16 cellular contexts compared by ENCODE assay signal in the genomic region with DNA sequence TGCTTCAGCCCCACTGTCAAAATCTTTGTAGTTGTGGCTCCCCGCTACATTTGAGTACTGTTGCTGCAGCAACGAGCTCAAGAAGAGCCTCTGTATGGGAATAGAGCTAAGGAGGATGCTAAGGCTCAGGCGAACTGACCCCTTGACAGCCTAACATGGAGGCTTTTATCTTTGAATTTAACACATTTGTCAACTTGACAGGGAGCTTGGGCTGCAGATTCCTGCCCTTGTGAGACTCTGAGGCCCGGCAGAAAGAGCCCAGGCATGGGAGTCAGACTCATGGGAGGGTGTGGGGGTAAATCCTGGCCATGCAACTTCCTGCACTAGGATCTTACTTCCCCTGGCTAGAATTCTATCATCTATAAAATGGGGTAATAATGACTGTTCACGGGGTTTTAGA.
DNase-seq lines count a peak whose midpoint lies in the region; ATAC-seq and TF ChIP-seq lines count a peak whose summit lies in the region.
"Had no signal": no experiment of that assay in that cellular context is flagged by ENCODE, and none has a peak within 500 bp of the region (broad histone marks: within the 10 kb centered on the region; RNA-seq: fewer than 3 reads in every experiment).

No MANE protein-coding gene starts in this region.

- no CpG with 5 or more reads among the region's 5 CpGs for WGBS in IMR-90 (ENCODE audit: extremely low coverage in 2 of 2, insufficient read length in 1 of 2), 2 experiments
- WGBS in hepatocyte (ENCODE audit: low lambda C conversion rate, missing lambda C conversion rate), result 57% methylated on average over 5 of the region's 5 CpGs
- 34 to 74% methylated on average over 2 to 3 of the region's 5 CpGs for WGBS in mesodermal cell (ENCODE audit: insufficient coverage in 2 of 2), 2 experiments

- H2AFZ ChIP-seq in IMR-90 (replicated peaks; ENCODE audit: low read length, poor library complexity), result peak overlapping the region; percentile 34
- peak overlapping the region; percentile 9 for H2AFZ ChIP-seq in hepatocyte

- peak overlapping the region; percentile 22 for H3K27ac Mint-ChIP-seq in stimulated activated naive B cell treated with anti-CD40 and anti-IgM and Interleukin-4, amounts not matched to agents 10 μg/mL and 1 μg/mL and 100 μg/mL, for 72 hours
- H3K27ac Mint-ChIP-seq: B cell; CD4-positive, alpha-beta T cell; H9 had no signal

- no peak for TF ChIP-seq POLR2A in IMR-90 (IDR thresholded peaks at IDR 0.05; ENCODE audit: low read depth, low read length)

- TF ChIP-seq CTCF in IMR-90 (conservative IDR thresholded peaks at IDR 0.05; ENCODE audit: low read depth, low read length), result no peak
- TF ChIP-seq CTCF in hepatocyte (IDR thresholded peaks at IDR 0.05; ENCODE audit: poor library complexity), result no peak

- H4K5ac ChIP-seq in IMR-90 (ENCODE audit: low read depth, low read length), result no peak overlapping the region

- H3K9me3 ChIP-seq in IMR-90 (ENCODE audit: control insufficient read depth, insufficient read depth, low read length), result no peaks in the 10 kb centered on the region
- H3K9me3 ChIP-seq in hepatocyte (ENCODE audit: low read depth), result no peaks in the 10 kb centered on the region
- no peaks in the 10 kb centered on the region for H3K9me3 ChIP-seq in mesodermal cell (ENCODE audit: control insufficient read depth, low read length)
- H3K9me3 ChIP-seq in effector memory CD4-positive, alpha-beta T cell (ENCODE audit: control insufficient read depth, low read length), result no peaks in the 10 kb centered on the region

- H3K4me1 ChIP-seq in IMR-90 (ENCODE audit: control insufficient read depth, insufficient read depth, low read length) (no peaks in the 10 kb centered on the region), hepatocyte (ENCODE audit: insufficient read depth) (peaks cover 12% of the 10 kb centered on the region), mesodermal cell (ENCODE audit: control insufficient read depth, insufficient read depth, low read length, poor library complexity, severe bottlenecking) (no peaks in the 10 kb centered on the region)
- no peaks in the 10 kb centered on the region for H3K4me1 ChIP-seq in effector memory CD4-positive, alpha-beta T cell (ENCODE audit: control insufficient read depth, insufficient read depth, low read length, poor library complexity, severe bottlenecking)

- H3K27ac ChIP-seq in IMR-90 (ENCODE audit: insufficient read depth, low read length) (no peak overlapping the region), hepatocyte (no peak overlapping the region), mesodermal cell (ENCODE audit: low read depth, low read length, severe bottlenecking) (peak overlapping the region; percentile 38)
- no peak overlapping the region for H3K27ac ChIP-seq in effector memory CD4-positive, alpha-beta T cell (ENCODE audit: insufficient read depth, low read length, poor library complexity, severe bottlenecking)

- no peaks in the 10 kb centered on the region for H3K9me3 Mint-ChIP-seq in stimulated activated naive B cell treated with anti-CD40 and anti-IgM and Interleukin-4, amounts not matched to agents 10 μg/mL and 1 μg/mL and 100 μg/mL, for 72 hours
- H3K9me3 Mint-ChIP-seq: CD4-positive, alpha-beta T cell; H9 had no signal

- no peaks in the 10 kb centered on the region for H3K36me3 ChIP-seq in IMR-90 (ENCODE audit: control insufficient read depth, insufficient read depth, low read length)
- no peaks in the 10 kb centered on the region for H3K36me3 ChIP-seq in hepatocyte (replicated peaks; ENCODE audit: insufficient read depth, low read depth)
- H3K36me3 ChIP-seq in mesodermal cell (ENCODE audit: control insufficient read depth, insufficient read depth, low read length), result no peaks in the 10 kb centered on the region
- H3K36me3 ChIP-seq in effector memory CD4-positive, alpha-beta T cell (ENCODE audit: control insufficient read depth, insufficient read depth, low read length), result no peaks in the 10 kb centered on the region

- H4K91ac ChIP-seq in IMR-90 (ENCODE audit: insufficient read depth, low read depth, low read length), result no peak overlapping the region

- no peaks in the 10 kb centered on the region for H3K9me2 ChIP-seq in hepatocyte (replicated peaks; ENCODE audit: insufficient read depth)

- H3K4me2 ChIP-seq in IMR-90 (ENCODE audit: low read depth, low read length) (no peak overlapping the region), hepatocyte (no peak overlapping the region)

- H3K56ac ChIP-seq in IMR-90 (ENCODE audit: extremely low read depth, insufficient read depth, low read length), result no peak overlapping the region

- CTCF ChIA-PET in IMR-90 (lab: Yijun Ruan, JAX), result no interaction called here

- H3K14ac ChIP-seq in IMR-90 (replicated peaks; ENCODE audit: low read depth, low read length), result no peak overlapping the region

- H3K9me1 ChIP-seq in IMR-90 (ENCODE audit: insufficient read depth, low read length), result no peaks in the 10 kb centered on the region

- no peak overlapping the region for H2AK9ac ChIP-seq in IMR-90 (replicated peaks; ENCODE audit: low read depth, low read length, poor library complexity)

- H3K9ac ChIP-seq in IMR-90 (ENCODE audit: low read depth, low read length), result no peak overlapping the region

- H3K79me2 ChIP-seq in hepatocyte, result no peaks in the 10 kb centered on the region

- no peak overlapping the region for H2BK5ac ChIP-seq in IMR-90 (ENCODE audit: low read depth, low read length, poor library complexity, severe bottlenecking)

- peaks cover 14 to 16% of the 10 kb centered on the region in 2 donors for H3K27me3 Mint-ChIP-seq in stimulated activated naive B cell treated with anti-CD40 and anti-IgM and Interleukin-4, amounts not matched to agents 10 μg/mL and 1 μg/mL and 100 μg/mL, for 72 hours
- H3K27me3 Mint-ChIP-seq: B cell had no signal

- H3K23ac ChIP-seq in IMR-90 (ENCODE audit: low read depth, low read length), result no peak overlapping the region

- ATAC-seq in IMR-90 (ENCODE audit: low read depth), result no peak
- ATAC-seq in stimulated activated naive B cell treated with anti-CD40 and anti-IgM and Interleukin-4, amounts not matched to agents 10 μg/mL and 1 μg/mL and 100 μg/mL, for 72 hours (replicated peaks), result no peak
- ATAC-seq in GM21737 (IDR thresholded peaks at IDR 0.05; ENCODE audit: unreplicated experiment), result no peak
- ATAC-seq: GM12878, HepG2 had no signal

- no peak for DNase-seq in IMR-90
- DNase-seq in hepatocyte (ENCODE audit: low spot score), result no peak
- DNase-seq in stimulated activated naive B cell treated with anti-CD40 and anti-IgM and Interleukin-4, amounts not matched to agents 10 μg/mL and 1 μg/mL and 100 μg/mL, for 72 hours, result no peak
- DNase-seq in effector memory CD4-positive, alpha-beta T cell, result no peak
- DNase-seq in midbrain (lab: John Stamatoyannopoulos, UW), result no peak
- DNase-seq: C1 segment of cervical spinal cord; Calu3; CD4-positive, alpha-beta T cell; DMS 273 treated with DMSO at 0.1 percent for 48 hours; GOT3; H9 had no signal

- in situ Hi-C loops in IMR-90 (cut with MboI; ENCODE audit: low sequenced_read_pairs), result no loop called here

- no peaks in the 10 kb centered on the region for H3K36me3 Mint-ChIP-seq in stimulated activated naive B cell treated with anti-CD40 and anti-IgM and Interleukin-4, amounts not matched to agents 10 μg/mL and 1 μg/mL and 100 μg/mL, for 72 hours

- H3K4ac ChIP-seq in IMR-90 (ENCODE audit: low read depth, low read length), result no peak overlapping the region

- BruUV-seq in IMR-90 (replicated peaks; lab: Mats Ljungman, UMichigan), result no TSS peak

- no peak overlapping the region for H2BK15ac ChIP-seq in IMR-90 (ENCODE audit: low read depth, low read length)

- H2BK20ac ChIP-seq in IMR-90 (ENCODE audit: low read depth, low read length), result no peak overlapping the region

- H4K8ac ChIP-seq in IMR-90 (ENCODE audit: low read depth in 2 of 2, low read length in 2 of 2), result no peak overlapping the region

- peaks cover 4 to 5% of the 10 kb centered on the region in 2 donors for H3K4me1 Mint-ChIP-seq in stimulated activated naive B cell treated with anti-CD40 and anti-IgM and Interleukin-4, amounts not matched to agents 10 μg/mL and 1 μg/mL and 100 μg/mL, for 72 hours
- H3K4me1 Mint-ChIP-seq: B cell had no signal

- no peak for TF ChIP-seq RAD21 in IMR-90 (IDR thresholded peaks at IDR 0.05; ENCODE audit: low read length)

- intact Hi-C loops in IMR-90 (cut with micrococcal nuclease), result no loop called here

- no peaks in the 10 kb centered on the region for H4K20me1 ChIP-seq in IMR-90 (ENCODE audit: insufficient read depth, low read length)
- no peaks in the 10 kb centered on the region for H4K20me1 ChIP-seq in hepatocyte (ENCODE audit: insufficient read depth, poor library complexity, severe bottlenecking)

- POLR2A ChIA-PET in IMR-90 (lab: Charles Lee; ENCODE audit: unreplicated experiment), result no interaction called here

- no peak overlapping the region for H3K4me3 Mint-ChIP-seq in stimulated activated naive B cell treated with anti-CD40 and anti-IgM and Interleukin-4, amounts not matched to agents 10 μg/mL and 1 μg/mL and 100 μg/mL, for 72 hours
- H3K4me3 Mint-ChIP-seq: B cell; CD4-positive, alpha-beta T cell; H9 had no signal

- no peak overlapping the region for H2AK5ac ChIP-seq in IMR-90 (ENCODE audit: low read depth, low read length)

- no peak overlapping the region for H3K4me3 ChIP-seq in IMR-90 (ENCODE audit: insufficient read depth, low read depth, low read length)
- no peak overlapping the region for H3K4me3 ChIP-seq in hepatocyte
- no peak overlapping the region for H3K4me3 ChIP-seq in mesodermal cell (ENCODE audit: extremely low read depth, insufficient read depth, low read length, poor library complexity, severe bottlenecking)
- H3K4me3 ChIP-seq in effector memory CD4-positive, alpha-beta T cell (ENCODE audit: insufficient read depth, low read depth, low read length, poor library complexity, severe bottlenecking), result no peak overlapping the region
- H3K4me3 ChIP-seq: GM12878 had no signal

- no peaks in the 10 kb centered on the region for H3K79me1 ChIP-seq in IMR-90 (ENCODE audit: low read depth in 1 of 2, low read length in 2 of 2)

- no peak overlapping the region for H2BK120ac ChIP-seq in IMR-90 (ENCODE audit: low read depth, low read length)

- no peaks in the 10 kb centered on the region for H3K27me3 ChIP-seq in IMR-90 (ENCODE audit: control insufficient read depth, insufficient read depth, low read length)
- H3K27me3 ChIP-seq in hepatocyte, result no peaks in the 10 kb centered on the region
- H3K27me3 ChIP-seq in effector memory CD4-positive, alpha-beta T cell (replicated peaks; ENCODE audit: control insufficient read depth, insufficient read depth, low read length, poor library complexity, severe bottlenecking), result no peaks in the 10 kb centered on the region

- no peak overlapping the region for H3K18ac ChIP-seq in IMR-90 (ENCODE audit: low read depth, low read length)

- dilution Hi-C loops in IMR-90 (cut with HindIII; ENCODE audit: low sequenced_read_pairs, unreplicated experiment), result no loop called here

TF ChIP-seq in IMR-90, 13 proteins besides CTCF, POLR2A, EP300 and RAD21:
- TF ChIP-seq FOS (IDR thresholded peaks at IDR 0.05; ENCODE audit: low read depth, low read length) (no peak), BHLHE40 (IDR thresholded peaks at IDR 0.05; ENCODE audit: low read depth, low read length) (no peak), NFE2L2 (IDR thresholded peaks at IDR 0.05; ENCODE audit: low read depth, low read length) (no peak)
TF ChIP-seq in IMR-90: peak in this region for 0.
